1 cellular context compared by ENCODE assay signal in the genomic region with DNA sequence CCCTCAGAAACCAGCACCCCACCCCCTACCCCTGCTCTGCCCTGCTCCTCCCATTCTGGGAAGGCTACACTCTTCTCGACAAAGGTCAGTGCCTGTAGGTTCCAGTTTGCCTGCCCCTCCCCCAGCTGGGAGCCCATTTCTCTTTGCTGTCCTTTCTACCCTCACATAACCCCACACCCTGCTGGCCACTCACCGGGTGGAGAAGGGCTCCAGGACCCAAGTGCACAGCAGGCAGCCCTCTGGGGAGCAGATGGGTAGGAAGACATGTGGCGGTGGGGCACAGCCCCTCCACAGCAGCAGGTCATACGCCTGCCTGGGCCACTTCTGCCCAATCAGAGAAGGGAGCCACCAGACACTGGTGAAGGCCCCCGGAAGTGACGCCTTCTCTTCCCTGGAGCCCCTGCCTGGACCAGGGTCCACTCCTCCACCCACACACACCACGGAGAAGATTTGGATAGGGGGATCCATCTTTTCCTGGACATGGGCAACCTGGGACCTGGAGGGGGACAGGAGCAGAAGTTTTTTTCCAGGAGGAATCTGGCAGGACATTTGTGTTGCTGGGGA.
A peak's percentile ranks its signal among the peaks of the same experiment; 100 is the strongest.
TF ChIP-seq lines count a peak whose summit lies in the region.

A gene (minus strand): TSS at position 326 of the 564 bp plus-strand sequence. CDS start 1,948 bp downstream, outside the sequence.

TF ChIP-seq in HepG2, 621 proteins besides CTCF, POLR2A, EP300 and RAD21 (continued from another document and continues in another):
- TF ChIP-seq, protein P1, sequence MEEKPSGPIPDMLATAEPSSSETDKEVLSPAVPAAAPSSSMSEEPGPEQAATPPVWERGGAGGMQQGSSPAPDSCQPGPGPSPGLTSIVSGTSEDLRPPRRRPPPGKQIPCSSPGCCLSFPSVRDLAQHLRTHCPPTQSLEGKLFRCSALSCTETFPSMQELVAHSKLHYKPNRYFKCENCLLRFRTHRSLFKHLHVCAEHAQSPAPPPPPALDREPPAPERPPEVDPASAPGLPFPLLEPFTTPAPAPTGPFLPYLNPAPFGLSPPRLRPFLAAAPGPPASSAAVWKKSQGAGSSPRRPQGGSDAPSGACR (CRISPR knock-in tag; IDR thresholded peaks at IDR 0.05): 0 out of 2 replicates have a peak, but pooled peaks have one; percentile 60
- TF ChIP-seq, protein P2, sequence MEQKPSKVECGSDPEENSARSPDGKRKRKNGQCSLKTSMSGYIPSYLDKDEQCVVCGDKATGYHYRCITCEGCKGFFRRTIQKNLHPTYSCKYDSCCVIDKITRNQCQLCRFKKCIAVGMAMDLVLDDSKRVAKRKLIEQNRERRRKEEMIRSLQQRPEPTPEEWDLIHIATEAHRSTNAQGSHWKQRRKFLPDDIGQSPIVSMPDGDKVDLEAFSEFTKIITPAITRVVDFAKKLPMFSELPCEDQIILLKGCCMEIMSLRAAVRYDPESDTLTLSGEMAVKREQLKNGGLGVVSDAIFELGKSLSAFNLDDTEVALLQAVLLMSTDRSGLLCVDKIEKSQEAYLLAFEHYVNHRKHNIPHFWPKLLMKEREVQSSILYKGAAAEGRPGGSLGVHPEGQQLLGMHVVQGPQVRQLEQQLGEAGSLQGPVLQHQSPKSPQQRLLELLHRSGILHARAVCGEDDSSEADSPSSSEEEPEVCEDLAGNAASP (CRISPR knock-in tag; IDR thresholded peaks at IDR 0.05; ENCODE audit: borderline replicate concordance): peak; percentile 71; the same call in 1 of the 2 replicates
- TF ChIP-seq SP5 (CRISPR knock-in tag; IDR thresholded peaks at IDR 0.05; ENCODE audit: borderline replicate concordance, low read depth) (no peak; the same call in 1 of the 2 replicates), PHB2 (IDR thresholded peaks at IDR 0.05; ENCODE audit: partially characterized antibody) (no peak), ZNF354B (CRISPR knock-in tag; IDR thresholded peaks at IDR 0.05) (no peak), HOXA5 (CRISPR knock-in tag; IDR thresholded peaks at IDR 0.05) (peak; percentile 76), MTF2 (CRISPR knock-in tag; IDR thresholded peaks at IDR 0.05; ENCODE audit: borderline replicate concordance) (no peak), TBX2 (CRISPR knock-in tag; IDR thresholded peaks at IDR 0.05; ENCODE audit: borderline replicate concordance) (peak; percentile 67), TOE1 (CRISPR knock-in tag; IDR thresholded peaks at IDR 0.05) (no peak), ISX (CRISPR knock-in tag; conservative IDR thresholded peaks at IDR 0.05) (no peak), ZNF709 (CRISPR knock-in tag; IDR thresholded peaks at IDR 0.05) (no peak), ZFP37 (CRISPR knock-in tag; IDR thresholded peaks at IDR 0.05; ENCODE audit: borderline replicate concordance) (peak; percentile 63; the same call in 1 of the 2 replicates), ZFP36 (IDR thresholded peaks at IDR 0.05; ENCODE audit: borderline replicate concordance, low read depth, low read length, partially characterized antibody) (no peak), FLYWCH1 (CRISPR knock-in tag; IDR thresholded peaks at IDR 0.05) (no peak), FOXJ3 (CRISPR knock-in tag; IDR thresholded peaks at IDR 0.05; ENCODE audit: borderline replicate concordance) (no peak), SALL1 (CRISPR knock-in tag; IDR thresholded peaks at IDR 0.05) (peak; percentile 85), REPIN1 (CRISPR knock-in tag; IDR thresholded peaks at IDR 0.05; ENCODE audit: borderline replicate concordance, low read depth) (peak; percentile 87), ZNF678 (CRISPR knock-in tag; IDR thresholded peaks at IDR 0.05) (no peak), RBM39 (IDR thresholded peaks at IDR 0.05; ENCODE audit: low read depth, low read length, poor library complexity, severe bottlenecking) (peak; percentile 83), CBX1 (IDR thresholded peaks at IDR 0.05; ENCODE audit: low read depth) (no peak), MYNN (CRISPR knock-in tag; IDR thresholded peaks at IDR 0.05; ENCODE audit: low read depth) (no peak), DMAP1 (CRISPR knock-in tag; IDR thresholded peaks at IDR 0.05) (peak; percentile 96), WIZ (CRISPR knock-in tag; IDR thresholded peaks at IDR 0.05) (no peak), CBFB (CRISPR knock-in tag; IDR thresholded peaks at IDR 0.05) (no peak), SP2 (CRISPR knock-in tag; IDR thresholded peaks at IDR 0.05) (peak; percentile 73), RBAK (CRISPR knock-in tag; IDR thresholded peaks at IDR 0.05) (no peak), CREB1 (IDR thresholded peaks at IDR 0.05) (peak; percentile 85), CREB1 (CRISPR knock-in tag; IDR thresholded peaks at IDR 0.05) (peak; percentile 98)
- TF ChIP-seq, protein P3, sequence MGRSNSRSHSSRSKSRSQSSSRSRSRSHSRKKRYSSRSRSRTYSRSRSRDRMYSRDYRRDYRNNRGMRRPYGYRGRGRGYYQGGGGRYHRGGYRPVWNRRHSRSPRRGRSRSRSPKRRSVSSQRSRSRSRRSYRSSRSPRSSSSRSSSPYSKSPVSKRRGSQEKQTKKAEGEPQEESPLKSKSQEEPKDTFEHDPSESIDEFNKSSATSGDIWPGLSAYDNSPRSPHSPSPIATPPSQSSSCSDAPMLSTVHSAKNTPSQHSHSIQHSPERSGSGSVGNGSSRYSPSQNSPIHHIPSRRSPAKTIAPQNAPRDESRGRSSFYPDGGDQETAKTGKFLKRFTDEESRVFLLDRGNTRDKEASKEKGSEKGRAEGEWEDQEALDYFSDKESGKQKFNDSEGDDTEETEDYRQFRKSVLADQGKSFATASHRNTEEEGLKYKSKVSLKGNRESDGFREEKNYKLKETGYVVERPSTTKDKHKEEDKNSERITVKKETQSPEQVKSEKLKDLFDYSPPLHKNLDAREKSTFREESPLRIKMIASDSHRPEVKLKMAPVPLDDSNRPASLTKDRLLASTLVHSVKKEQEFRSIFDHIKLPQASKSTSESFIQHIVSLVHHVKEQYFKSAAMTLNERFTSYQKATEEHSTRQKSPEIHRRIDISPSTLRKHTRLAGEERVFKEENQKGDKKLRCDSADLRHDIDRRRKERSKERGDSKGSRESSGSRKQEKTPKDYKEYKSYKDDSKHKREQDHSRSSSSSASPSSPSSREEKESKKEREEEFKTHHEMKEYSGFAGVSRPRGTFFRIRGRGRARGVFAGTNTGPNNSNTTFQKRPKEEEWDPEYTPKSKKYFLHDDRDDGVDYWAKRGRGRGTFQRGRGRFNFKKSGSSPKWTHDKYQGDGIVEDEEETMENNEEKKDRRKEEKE (IDR thresholded peaks at IDR 0.05): no peak
- TF ChIP-seq, protein P4, sequence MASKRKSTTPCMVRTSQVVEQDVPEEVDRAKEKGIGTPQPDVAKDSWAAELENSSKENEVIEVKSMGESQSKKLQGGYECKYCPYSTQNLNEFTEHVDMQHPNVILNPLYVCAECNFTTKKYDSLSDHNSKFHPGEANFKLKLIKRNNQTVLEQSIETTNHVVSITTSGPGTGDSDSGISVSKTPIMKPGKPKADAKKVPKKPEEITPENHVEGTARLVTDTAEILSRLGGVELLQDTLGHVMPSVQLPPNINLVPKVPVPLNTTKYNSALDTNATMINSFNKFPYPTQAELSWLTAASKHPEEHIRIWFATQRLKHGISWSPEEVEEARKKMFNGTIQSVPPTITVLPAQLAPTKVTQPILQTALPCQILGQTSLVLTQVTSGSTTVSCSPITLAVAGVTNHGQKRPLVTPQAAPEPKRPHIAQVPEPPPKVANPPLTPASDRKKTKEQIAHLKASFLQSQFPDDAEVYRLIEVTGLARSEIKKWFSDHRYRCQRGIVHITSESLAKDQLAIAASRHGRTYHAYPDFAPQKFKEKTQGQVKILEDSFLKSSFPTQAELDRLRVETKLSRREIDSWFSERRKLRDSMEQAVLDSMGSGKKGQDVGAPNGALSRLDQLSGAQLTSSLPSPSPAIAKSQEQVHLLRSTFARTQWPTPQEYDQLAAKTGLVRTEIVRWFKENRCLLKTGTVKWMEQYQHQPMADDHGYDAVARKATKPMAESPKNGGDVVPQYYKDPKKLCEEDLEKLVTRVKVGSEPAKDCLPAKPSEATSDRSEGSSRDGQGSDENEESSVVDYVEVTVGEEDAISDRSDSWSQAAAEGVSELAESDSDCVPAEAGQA (IDR thresholded peaks at IDR 0.05; ENCODE audit: low read depth): peak; percentile 30; the same call in 1 of the 2 replicates
- TF ChIP-seq, protein P4 (CRISPR knock-in tag; IDR thresholded peaks at IDR 0.05; ENCODE audit: borderline replicate concordance): no peak
- TF ChIP-seq, protein P5, sequence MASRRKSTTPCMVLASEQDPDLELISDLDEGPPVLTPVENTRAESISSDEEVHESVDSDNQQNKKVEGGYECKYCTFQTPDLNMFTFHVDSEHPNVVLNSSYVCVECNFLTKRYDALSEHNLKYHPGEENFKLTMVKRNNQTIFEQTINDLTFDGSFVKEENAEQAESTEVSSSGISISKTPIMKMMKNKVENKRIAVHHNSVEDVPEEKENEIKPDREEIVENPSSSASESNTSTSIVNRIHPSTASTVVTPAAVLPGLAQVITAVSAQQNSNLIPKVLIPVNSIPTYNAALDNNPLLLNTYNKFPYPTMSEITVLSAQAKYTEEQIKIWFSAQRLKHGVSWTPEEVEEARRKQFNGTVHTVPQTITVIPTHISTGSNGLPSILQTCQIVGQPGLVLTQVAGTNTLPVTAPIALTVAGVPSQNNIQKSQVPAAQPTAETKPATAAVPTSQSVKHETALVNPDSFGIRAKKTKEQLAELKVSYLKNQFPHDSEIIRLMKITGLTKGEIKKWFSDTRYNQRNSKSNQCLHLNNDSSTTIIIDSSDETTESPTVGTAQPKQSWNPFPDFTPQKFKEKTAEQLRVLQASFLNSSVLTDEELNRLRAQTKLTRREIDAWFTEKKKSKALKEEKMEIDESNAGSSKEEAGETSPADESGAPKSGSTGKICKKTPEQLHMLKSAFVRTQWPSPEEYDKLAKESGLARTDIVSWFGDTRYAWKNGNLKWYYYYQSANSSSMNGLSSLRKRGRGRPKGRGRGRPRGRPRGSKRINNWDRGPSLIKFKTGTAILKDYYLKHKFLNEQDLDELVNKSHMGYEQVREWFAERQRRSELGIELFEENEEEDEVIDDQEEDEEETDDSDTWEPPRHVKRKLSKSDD (CRISPR knock-in tag; IDR thresholded peaks at IDR 0.05; ENCODE audit: low read depth): 0 out of 2 replicates have a peak, but pooled peaks have one; percentile 18
- TF ChIP-seq, protein P6, sequence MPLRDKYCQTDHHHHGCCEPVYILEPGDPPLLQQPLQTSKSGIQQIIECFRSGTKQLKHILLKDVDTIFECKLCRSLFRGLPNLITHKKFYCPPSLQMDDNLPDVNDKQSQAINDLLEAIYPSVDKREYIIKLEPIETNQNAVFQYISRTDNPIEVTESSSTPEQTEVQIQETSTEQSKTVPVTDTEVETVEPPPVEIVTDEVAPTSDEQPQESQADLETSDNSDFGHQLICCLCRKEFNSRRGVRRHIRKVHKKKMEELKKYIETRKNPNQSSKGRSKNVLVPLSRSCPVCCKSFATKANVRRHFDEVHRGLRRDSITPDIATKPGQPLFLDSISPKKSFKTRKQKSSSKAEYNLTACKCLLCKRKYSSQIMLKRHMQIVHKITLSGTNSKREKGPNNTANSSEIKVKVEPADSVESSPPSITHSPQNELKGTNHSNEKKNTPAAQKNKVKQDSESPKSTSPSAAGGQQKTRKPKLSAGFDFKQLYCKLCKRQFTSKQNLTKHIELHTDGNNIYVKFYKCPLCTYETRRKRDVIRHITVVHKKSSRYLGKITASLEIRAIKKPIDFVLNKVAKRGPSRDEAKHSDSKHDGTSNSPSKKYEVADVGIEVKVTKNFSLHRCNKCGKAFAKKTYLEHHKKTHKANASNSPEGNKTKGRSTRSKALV (CRISPR knock-in tag; IDR thresholded peaks at IDR 0.05): no peak
- TF ChIP-seq, protein P7, sequence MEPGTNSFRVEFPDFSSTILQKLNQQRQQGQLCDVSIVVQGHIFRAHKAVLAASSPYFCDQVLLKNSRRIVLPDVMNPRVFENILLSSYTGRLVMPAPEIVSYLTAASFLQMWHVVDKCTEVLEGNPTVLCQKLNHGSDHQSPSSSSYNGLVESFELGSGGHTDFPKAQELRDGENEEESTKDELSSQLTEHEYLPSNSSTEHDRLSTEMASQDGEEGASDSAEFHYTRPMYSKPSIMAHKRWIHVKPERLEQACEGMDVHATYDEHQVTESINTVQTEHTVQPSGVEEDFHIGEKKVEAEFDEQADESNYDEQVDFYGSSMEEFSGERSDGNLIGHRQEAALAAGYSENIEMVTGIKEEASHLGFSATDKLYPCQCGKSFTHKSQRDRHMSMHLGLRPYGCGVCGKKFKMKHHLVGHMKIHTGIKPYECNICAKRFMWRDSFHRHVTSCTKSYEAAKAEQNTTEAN (CRISPR knock-in tag; conservative IDR thresholded peaks at IDR 0.05): no peak
